Comparison of ENCODE assay signal across 23 cellular contexts in the genomic region with DNA sequence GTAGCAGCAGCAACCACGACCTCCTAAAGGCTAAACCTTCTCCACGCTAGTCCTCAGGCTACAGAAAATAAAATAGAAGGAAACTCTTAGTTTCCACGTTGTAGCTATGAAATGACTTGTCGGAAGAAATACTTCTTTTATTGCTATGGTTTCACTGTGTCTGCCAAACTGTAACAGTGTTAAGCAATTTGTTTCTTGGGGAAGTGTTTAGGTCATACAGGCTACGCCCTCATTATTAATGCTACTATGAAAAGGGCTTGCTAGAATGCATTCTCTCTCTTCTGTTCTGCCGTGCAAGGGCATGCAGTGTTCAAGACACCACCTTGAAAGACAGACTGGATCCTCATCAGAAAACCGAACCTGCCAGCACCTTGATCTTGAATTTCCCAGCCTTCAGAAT.
DNase-seq lines count a peak whose midpoint lies in the region; ATAC-seq, FAIRE-seq and TF ChIP-seq lines count a peak whose summit lies in the region.
"Had no signal": no experiment of that assay in that cellular context is flagged by ENCODE, and none has a peak within 500 bp of the region (broad histone marks: within the 10 kb centered on the region; RNA-seq: fewer than 3 reads in every experiment).

No MANE protein-coding gene starts in this region.

- H3K4me3 ChIP-seq in ACC112 (ENCODE audit: low read depth, low read length), result peak overlapping the region; percentile 24; the same call in 1 of the 2 replicates
- H3K4me3 ChIP-seq in endothelial cell of umbilical vein (replicated peaks in 1 of 3; ENCODE audit: insufficient read depth in 1 of 3, low read depth in 1 of 3, low read length in 3 of 3), result no peak overlapping the region
- H3K4me3 ChIP-seq: BLaER1, sigmoid colon, upper lobe of right lung had no signal

- no peaks in the 10 kb centered on the region for H3K27me3 Mint-ChIP-seq in immature natural killer cell (ENCODE audit: low read depth in 3 of 3)
- H3K27me3 Mint-ChIP-seq: dendritic cell treated with granulocyte-macrophage colony-stimulating factor and Interleukin-4, amounts not matched to agents 40 ng/mL and 50 ng/mL, for 4 days had no signal

- no peak overlapping the region for H3K27ac Mint-ChIP-seq in immature natural killer cell
- H3K27ac Mint-ChIP-seq: dendritic cell treated with granulocyte-macrophage colony-stimulating factor and Interleukin-4, amounts not matched to agents 40 ng/mL and 50 ng/mL, for 4 days; HFFc6; WTC11 had no signal

- H4K20me1 ChIP-seq in endothelial cell of umbilical vein (replicated peaks; ENCODE audit: control insufficient read depth, extremely low read depth, insufficient read depth, low read length), result no peaks in the 10 kb centered on the region
- H4K20me1 ChIP-seq: BLaER1 had no signal

- no peaks in the 10 kb centered on the region for H3K9me1 ChIP-seq in endothelial cell of umbilical vein (replicated peaks; ENCODE audit: control insufficient read depth, extremely low read depth, insufficient read depth, low read length)

- POLR2A ChIA-PET in endothelial cell of umbilical vein (lab: Charles Lee), result no interaction called here

- no peak overlapping the region for H3K9ac ChIP-seq in endothelial cell of umbilical vein (replicated peaks; ENCODE audit: extremely low read depth, insufficient read depth, low read length)
- H3K9ac ChIP-seq: BLaER1 had no signal

- BruUV-seq in endothelial cell of umbilical vein (replicated peaks; lab: Mats Ljungman, UMichigan), result no TSS peak

- DNase-seq in MV-4-11 (lab: John Stamatoyannopoulos, UW) (peak; percentile 28), endothelial cell of umbilical vein (ENCODE audit: low read depth, low spot score) (peak; percentile 34), foreskin keratinocyte (peak; percentile 41 to 76), immature natural killer cell (no peak), NCI-H510A (lab: John Stamatoyannopoulos, UW) (no peak), RCC 7860 (ENCODE audit: low spot score) (no peak), occipital lobe (lab: John Stamatoyannopoulos, UW) (no peak)
- DNase-seq: activated CD4-positive, alpha-beta T cell treated with anti-CD3 and anti-CD28 coated beads, Interleukin-2, amount 50 U/mL, for 4 hours; activated effector memory CD4-positive, alpha-beta T cell treated with anti-CD3 and anti-CD28 coated beads, Interleukin-2, amount 50 U/mL, for 16 hours; COR-L47; DND-41; HFFc6; NCI-H1105 treated with DMSO at 0.1 percent for 48 hours; nucleus accumbens; sigmoid colon; T-helper 9 cell; upper lobe of right lung had no signal

- H2AFZ ChIP-seq in ACC112 (ENCODE audit: low read length, unreplicated experiment) (peak overlapping the region; percentile 7), endothelial cell of umbilical vein (ENCODE audit: low read depth, low read length) (no peak overlapping the region)

- peaks cover 3% of the 10 kb centered on the region for H3K4me1 ChIP-seq in ACC112 (ENCODE audit: control insufficient read depth, insufficient read depth, low read length, unreplicated experiment)
- no peaks in the 10 kb centered on the region for H3K4me1 ChIP-seq in endothelial cell of umbilical vein (ENCODE audit: control insufficient read depth, extremely low read depth, insufficient read depth, low read length)
- no peaks in the 10 kb centered on the region for H3K4me1 ChIP-seq in foreskin keratinocyte
- H3K4me1 ChIP-seq: BLaER1, sigmoid colon, upper lobe of right lung had no signal

- TF ChIP-seq CTCF in endothelial cell of umbilical vein (IDR thresholded peaks at IDR 0.05; ENCODE audit: extremely low read depth in 1 of 2, insufficient read depth in 1 of 2, low read depth in 1 of 2, low read length in 2 of 2), result no peak
- no peak for TF ChIP-seq CTCF in foreskin keratinocyte (conservative IDR thresholded peaks at IDR 0.05)

- FAIRE-seq in endothelial cell of umbilical vein (lab: Jason Lieb, UNC), result no peak
- FAIRE-seq in RCC 7860 (lab: Jason Lieb, UNC), result no peak
- FAIRE-seq: endometrium had no signal

- TF ChIP-seq POLR2A in endothelial cell of umbilical vein (IDR thresholded peaks at IDR 0.05; ENCODE audit: low read depth, low read length), result no peak

- H3K4me3 Mint-ChIP-seq in immature natural killer cell, result no peak overlapping the region
- H3K4me3 Mint-ChIP-seq: dendritic cell treated with granulocyte-macrophage colony-stimulating factor and Interleukin-4, amounts not matched to agents 40 ng/mL and 50 ng/mL, for 4 days; HFFc6; WTC11 had no signal

- dilution Hi-C loops in endothelial cell of umbilical vein (cut with MboI; ENCODE audit: extremely low pct_ligation_motif_present, low sequenced_read_pairs), result no loop called here

- H3K27me3 ChIP-seq in ACC112 (ENCODE audit: insufficient read depth, low read length), result no peaks in the 10 kb centered on the region
- peaks cover 0 to 1% of the 10 kb centered on the region in 2 experiments for H3K27me3 ChIP-seq in endothelial cell of umbilical vein (ENCODE audit: control insufficient read depth in 2 of 2, insufficient read depth in 2 of 2, low read length in 2 of 2)
- no peaks in the 10 kb centered on the region for H3K27me3 ChIP-seq in foreskin keratinocyte
- H3K27me3 ChIP-seq: BLaER1, sigmoid colon, upper lobe of right lung had no signal

- H3K79me2 ChIP-seq in ACC112 (ENCODE audit: control insufficient read depth, insufficient read depth, low read length, unreplicated experiment) (no peaks in the 10 kb centered on the region), endothelial cell of umbilical vein (ENCODE audit: control insufficient read depth, insufficient read depth, low read length) (no peaks in the 10 kb centered on the region)

- no peak overlapping the region for H3K4me2 ChIP-seq in endothelial cell of umbilical vein (ENCODE audit: insufficient read depth, low read length)
- H3K4me2 ChIP-seq: BLaER1 had no signal

- H3K36me3 ChIP-seq in ACC112 (ENCODE audit: insufficient read depth, low read length) (no peaks in the 10 kb centered on the region), endothelial cell of umbilical vein (ENCODE audit: control insufficient read depth in 2 of 2, extremely low read depth in 1 of 2, insufficient read depth in 2 of 2, low read length in 2 of 2) (no peaks in the 10 kb centered on the region)
- H3K36me3 ChIP-seq: BLaER1, sigmoid colon, upper lobe of right lung had no signal

- H3K36me3 Mint-ChIP-seq in immature natural killer cell, result no peaks in the 10 kb centered on the region
- H3K36me3 Mint-ChIP-seq: WTC11 had no signal

- CTCF ChIA-PET in endothelial cell of umbilical vein (lab: Charles Lee), result no interaction called here

- no peak overlapping the region for H3K27ac ChIP-seq in ACC112 (ENCODE audit: low read depth, low read length)
- H3K27ac ChIP-seq in endothelial cell of umbilical vein (ENCODE audit: insufficient read depth, low read depth, low read length), result no peak overlapping the region
- no peak overlapping the region for H3K27ac ChIP-seq in foreskin keratinocyte
- H3K27ac ChIP-seq: BLaER1, RWPE1, sigmoid colon, upper lobe of right lung had no signal

- intact Hi-C loops in endothelial cell of umbilical vein (cut with micrococcal nuclease), result no loop called here

- ATAC-seq in foreskin keratinocyte, result peak; percentile 78
- ATAC-seq: upper lobe of right lung, WTC11 had no signal

- H3K4me1 Mint-ChIP-seq in immature natural killer cell, result no peaks in the 10 kb centered on the region

- H3K9me3 Mint-ChIP-seq in immature natural killer cell, result peaks cover 0 to 14% (median 7%) of the 10 kb centered on the region in 6 donors
- H3K9me3 Mint-ChIP-seq: dendritic cell treated with granulocyte-macrophage colony-stimulating factor and Interleukin-4, amounts not matched to agents 40 ng/mL and 50 ng/mL, for 4 days; WTC11 had no signal

- H3K9me3 ChIP-seq in endothelial cell of umbilical vein (replicated peaks; ENCODE audit: control insufficient read depth, insufficient read depth, low read length), result no peaks in the 10 kb centered on the region
- H3K9me3 ChIP-seq: BLaER1, sigmoid colon, upper lobe of right lung had no signal

TF ChIP-seq in endothelial cell of umbilical vein, 7 proteins besides CTCF, POLR2A, EP300 and RAD21:
- TF ChIP-seq JUN (IDR thresholded peaks at IDR 0.05; ENCODE audit: borderline replicate concordance, insufficient read depth, insufficient read length, low read depth) (no peak), FOS (IDR thresholded peaks at IDR 0.05; ENCODE audit: borderline replicate concordance, insufficient read depth, low read length) (no peak), GATA2 (IDR thresholded peaks at IDR 0.05; ENCODE audit: insufficient read depth, insufficient read length, low read depth, low read length) (no peak), MYC (IDR thresholded peaks at IDR 0.05; ENCODE audit: low read depth, low read length) (no peak), MAX (IDR thresholded peaks at IDR 0.05; ENCODE audit: insufficient read depth, insufficient read length) (no peak), EZH2 (IDR thresholded peaks at IDR 0.05; ENCODE audit: borderline replicate concordance, low read depth, low read length, severe bottlenecking) (no peak), POLR2AphosphoS5 (IDR thresholded peaks at IDR 0.05; ENCODE audit: insufficient read depth, low read depth, low read length) (no peak)

Comparison
In these comparisons a context has a peak if more than half of its experiments do, and no peak if none do; other contexts are left out.
1. DNase-seq: peak in MV-4-11 (single experiment), endothelial cell of umbilical vein (single experiment) and foreskin keratinocyte (2 of 2); none in immature natural killer cell (0 of 3), NCI-H510A (single experiment), RCC 7860 (single experiment) and occipital lobe (single experiment).